ENCODE assay signal across 8 cellular contexts in the genomic region with DNA sequence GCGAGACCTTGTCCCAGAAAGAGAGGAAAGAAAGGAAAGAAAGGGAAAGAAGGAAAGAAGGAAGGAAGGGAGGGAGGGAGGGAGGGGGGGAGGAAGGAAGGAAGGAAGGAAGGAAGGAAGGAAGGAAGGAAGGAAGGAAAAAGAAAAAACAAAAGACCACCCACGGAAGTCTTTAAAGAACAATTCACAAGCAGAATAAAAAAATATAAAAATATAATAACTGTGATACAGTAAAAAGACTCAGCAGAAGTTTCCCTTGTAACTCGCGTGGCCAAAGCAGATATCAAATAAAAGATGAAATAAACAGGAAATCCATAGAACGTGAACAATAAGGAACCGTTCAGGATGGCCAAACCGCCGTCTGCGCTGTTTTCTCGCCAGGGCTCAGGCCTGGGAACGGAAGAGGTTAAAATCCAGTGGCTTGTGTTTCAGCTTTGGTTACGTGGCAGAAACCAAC. TPM values are rescaled to one million over a fixed set of nuclear protein-coding genes. Genes with fewer than 3 reads are reported as not detected.
DNase-seq lines count a peak whose midpoint lies in the region; ATAC-seq and TF ChIP-seq lines count a peak whose summit lies in the region.

No MANE protein-coding gene starts in this region.

- peaks cover 5% of the 10 kb centered on the region for H3K4me1 ChIP-seq in testis

- DNase-seq in CD1c-positive myeloid dendritic cell (ENCODE audit: extremely low spot score) = peak; percentile 92
- peak; percentile 49 for DNase-seq in HuH-7.5 (ENCODE audit: low spot score)
- DNase-seq in islet precursor cell = peak; percentile 0
- DNase-seq in testis = no peak
- DNase-seq in HT-29 (ENCODE audit: low spot score) = no peak
- no peak for DNase-seq in C1 segment of cervical spinal cord (lab: John Stamatoyannopoulos, UW)

- H3K27me3 ChIP-seq in testis = no peaks in the 10 kb centered on the region

- H3K4me3 ChIP-seq in testis = peak overlapping the region; percentile 69 to 72

- no peak for TF ChIP-seq POLR2A in testis (IDR thresholded peaks at IDR 0.05)

- H3K9me3 ChIP-seq in testis = no peaks in the 10 kb centered on the region

- H3K27ac ChIP-seq in angular gyrus (ENCODE audit: low read depth, low read length) = peak overlapping the region; percentile 53
- H3K27ac ChIP-seq in testis = peak overlapping the region; percentile 85 to 95

- no peaks in the 10 kb centered on the region for H3K36me3 ChIP-seq in testis (ENCODE audit: low read depth, missing control alignments)

- 3 to 4% methylated on average over 12 of the region's 12 CpGs for WGBS in testis, 2 donors

- intact Hi-C loops in testis (cut with DNase I; ENCODE audit: low total_unique reads) = loop anchor here (5.0 kb wide), 1 partner anchor 66 kb away; no protein-coding TSS in a partner anchor

- TF ChIP-seq CTCF in testis (IDR thresholded peaks at IDR 0.05) = no peak

- ATAC-seq in GM21717 (IDR thresholded peaks at IDR 0.05; ENCODE audit: unreplicated experiment) = no peak

RNA-seq across cellular contexts. Expression of a gene that starts 1.2 kb away (rescaled TPM):
- total RNA-seq in testis = 10 to 100 TPM; 14.3 to 17.8 TPM
- 28.5 TPM for polyA plus RNA-seq in testis (ENCODE audit: insufficient read depth, low read depth, low replicate concordance)
- total RNA-seq in HT-29 (2014; rRNA removed; shearing (Covaris generic)) = 7.9 and 8.7 TPM in 2 replicates

Comparison
In these comparisons a context has a peak if more than half of its experiments do, and no peak if none do; other contexts are left out.
1. DNase-seq: peak in CD1c-positive myeloid dendritic cell (single experiment), HuH-7.5 (single experiment) and islet precursor cell (single experiment); none in testis (single experiment), HT-29 (single experiment) and C1 segment of cervical spinal cord (0 of 14).